24 cellular contexts compared by ENCODE assay signal in genomic region chr1:7383671-7384070, GRCh38.
A peak's percentile ranks its signal among the peaks of the same experiment; 100 is the strongest.
DNase-seq lines count a peak whose midpoint lies in the region; ATAC-seq, FAIRE-seq and TF ChIP-seq lines count a peak whose summit lies in the region.
"Had no signal": no experiment of that assay in that cellular context is flagged by ENCODE, and none has a peak within 500 bp of the region (broad histone marks: within the 10 kb centered on the region; RNA-seq: fewer than 3 reads in every experiment).

No MANE protein-coding gene starts in this region.

- no peaks in the 10 kb centered on the region for H3K79me1 ChIP-seq in H1 (ENCODE audit: low read depth, low read length)

- H3K18ac ChIP-seq in H1 (ENCODE audit: extremely low read depth, low read length): no peak overlapping the region

- H2BK5ac ChIP-seq in H1 (ENCODE audit: low read depth, low read length): no peak overlapping the region

- TF ChIP-seq POLR2A in H1 (IDR thresholded peaks at IDR 0.05; ENCODE audit: control extremely low read depth in 1 of 2, low read depth in 2 of 2, low read length in 2 of 2): no peak

- no peak for TF ChIP-seq EP300 in H1 (IDR thresholded peaks at IDR 0.05; ENCODE audit: borderline replicate concordance in 1 of 2, low read depth in 2 of 2, low read length in 2 of 2)

- no peak for TF ChIP-seq CTCF in right atrium auricular region (IDR thresholded peaks at IDR 0.05)
- TF ChIP-seq CTCF in H1 (IDR thresholded peaks at IDR 0.05; ENCODE audit: control extremely low read depth in 1 of 3, insufficient read depth in 1 of 3, low read depth in 1 of 3, low read length in 3 of 3): no peak
- no peak for TF ChIP-seq CTCF in osteocyte (IDR thresholded peaks at IDR 0.05)
- TF ChIP-seq CTCF in D721Med (IDR thresholded peaks at IDR 0.05; ENCODE audit: insufficient read depth, missing control alignments): no peak

- DNase-seq in right atrium auricular region (ENCODE audit: low spot score) (peak; percentile 11), left cardiac atrium (no peak), H1 (ENCODE audit: low read depth in 1 of 2, low spot score in 2 of 2) (peak in 1 of 2 experiments; percentile 6), osteocyte (ENCODE audit: extremely low spot score, unreplicated experiment) (peak; percentile 5), aorta (peak; percentile 5 to 13), D721Med (ENCODE audit: insufficient read length, low spot score) (no peak)
- DNase-seq in activated naive CD8-positive, alpha-beta T cell treated with anti-CD3 and anti-CD28 coated beads for 36 hours: no peak
- DNase-seq: Calu3, DMS53, H7, HFFc6, KBM-7, MV-4-11, NCI-H1105, NCI-H1436 treated with DMSO at 0.1 percent for 48 hours, NCI-H187 treated with DMSO at 0.1 percent for 48 hours, NCI-H2171 treated with DMSO at 0.1 percent for 48 hours, NCI-H524, NCI-H748 treated with DMSO at 0.1 percent for 48 hours, PC-3 had no signal

- H4K20me1 ChIP-seq in H1 (replicated peaks in 1 of 2; ENCODE audit: control insufficient read depth in 1 of 2, insufficient read depth in 2 of 2, low read length in 2 of 2): peaks cover 0 to 2% of the 10 kb centered on the region in 2 experiments

- H2BK120ac ChIP-seq in H1 (replicated peaks; ENCODE audit: low read depth, low read length): no peak overlapping the region

- H3K56ac ChIP-seq in H1 (replicated peaks; ENCODE audit: insufficient read length, low read depth, low read length): no peak overlapping the region

- 94 to 100% methylated on average over 1 to 7 of the region's 7 CpGs for WGBS in H1 (ENCODE audit: extremely low coverage in 1 of 2, insufficient coverage in 1 of 2, insufficient read length in 1 of 2, insufficient replicate concordance in 2 of 2, low coverage in 1 of 2, low lambda C conversion rate in 2 of 2, missing lambda C conversion rate in 1 of 2), 2 experiments
- WGBS in aorta, 2 donors: 93% methylated on average over 7 of the region's 7 CpGs

- intact Hi-C loops in left cardiac atrium (cut with DNase I) (no loop called here), aorta (cut with DNase I) (no loop called here)

- H3K36me3 Mint-ChIP-seq in osteocyte (ENCODE audit: unreplicated experiment): no peaks in the 10 kb centered on the region
- H3K36me3 Mint-ChIP-seq in activated naive CD8-positive, alpha-beta T cell treated with anti-CD3 and anti-CD28 coated beads for 36 hours: no peaks in the 10 kb centered on the region

- no peaks in the 10 kb centered on the region for H3K79me2 ChIP-seq in H1 (ENCODE audit: control insufficient read depth in 1 of 2, insufficient read depth in 2 of 2, low read length in 2 of 2)

- H3K23me2 ChIP-seq in H1 (ENCODE audit: low read depth, low read length): peaks cover 2% of the 10 kb centered on the region; the same call in 1 of the 2 replicates

- no peaks in the 10 kb centered on the region for H3K36me3 ChIP-seq in right atrium auricular region
- no peaks in the 10 kb centered on the region for H3K36me3 ChIP-seq in H1 (ENCODE audit: control insufficient read depth in 2 of 4, insufficient read depth in 4 of 4, low read length in 3 of 4)
- H3K36me3 ChIP-seq in aorta (ENCODE audit: control insufficient read depth in 1 of 2, insufficient read depth in 2 of 2, low read length in 1 of 2): no peaks in the 10 kb centered on the region
- H3K36me3 ChIP-seq: SJSA1 had no signal

- H4K91ac ChIP-seq in H1 (replicated peaks; ENCODE audit: insufficient read length, low read length): no peak overlapping the region

- POLR2A ChIA-PET in H1 (lab: Charles Lee; ENCODE audit: partially characterized antibody): no interaction called here

- no peak overlapping the region for H2BK20ac ChIP-seq in H1 (ENCODE audit: low read length)

- no peak overlapping the region for H4K8ac ChIP-seq in H1 (ENCODE audit: extremely low read depth, insufficient read depth, low read length)

- no peak overlapping the region for H3K4me3 Mint-ChIP-seq in osteocyte (ENCODE audit: unreplicated experiment)
- H3K4me3 Mint-ChIP-seq in activated naive CD8-positive, alpha-beta T cell treated with anti-CD3 and anti-CD28 coated beads for 36 hours: no peak overlapping the region
- H3K4me3 Mint-ChIP-seq: HFFc6 had no signal

- no peak overlapping the region for H3K14ac ChIP-seq in H1 (ENCODE audit: insufficient read length)

- no peaks in the 10 kb centered on the region for H3K27me3 Mint-ChIP-seq in osteocyte (ENCODE audit: unreplicated experiment)
- peaks cover 4% of the 10 kb centered on the region for H3K27me3 Mint-ChIP-seq in activated naive CD8-positive, alpha-beta T cell treated with anti-CD3 and anti-CD28 coated beads for 36 hours

- no peak overlapping the region for H3K23ac ChIP-seq in H1 (ENCODE audit: insufficient read length)

- no peak overlapping the region for H3K9ac ChIP-seq in H1 (replicated peaks in 1 of 4; ENCODE audit: extremely low read depth in 1 of 4, low read depth in 3 of 4, low read length in 3 of 4)

- peaks cover 33% of the 10 kb centered on the region for H3K4me1 Mint-ChIP-seq in osteocyte (ENCODE audit: unreplicated experiment)
- no peaks in the 10 kb centered on the region for H3K4me1 Mint-ChIP-seq in activated naive CD8-positive, alpha-beta T cell treated with anti-CD3 and anti-CD28 coated beads for 36 hours

- H2BK12ac ChIP-seq in H1 (ENCODE audit: low read depth, low read length): 0 out of 2 replicates have a peak overlapping the region, but pooled peaks have one; percentile 65

- H3K27me3 ChIP-seq in right atrium auricular region (no peaks in the 10 kb centered on the region), H1 (replicated peaks in 1 of 4; ENCODE audit: control insufficient read depth in 3 of 4, extremely low read depth in 1 of 4, insufficient read depth in 3 of 4, low read length in 3 of 4) (no peaks in the 10 kb centered on the region), aorta (ENCODE audit: control insufficient read depth in 1 of 2, insufficient read depth in 2 of 2, low read length in 1 of 2) (no peaks in the 10 kb centered on the region)
- H3K27me3 ChIP-seq: SJSA1 had no signal

- FAIRE-seq in H1 (lab: Jason Lieb, UNC): no peak
- FAIRE-seq in D721Med (lab: Jason Lieb, UNC): no peak
- FAIRE-seq: G401.6, HTR-8/SVneo had no signal

- no peak overlapping the region for H3K4me2 ChIP-seq in H1 (ENCODE audit: insufficient read depth in 1 of 2, low read depth in 2 of 2, low read length in 2 of 2)

- H3K9me3 Mint-ChIP-seq in osteocyte (ENCODE audit: unreplicated experiment): no peaks in the 10 kb centered on the region
- H3K9me3 Mint-ChIP-seq in activated naive CD8-positive, alpha-beta T cell treated with anti-CD3 and anti-CD28 coated beads for 36 hours: no peaks in the 10 kb centered on the region
- H3K9me3 Mint-ChIP-seq: HFFc6 had no signal

- H2AK5ac ChIP-seq in H1 (ENCODE audit: low read depth, low read length): no peak overlapping the region

- no peak overlapping the region for H4K5ac ChIP-seq in H1 (ENCODE audit: insufficient read length, low read depth, low read length)

- no peak overlapping the region for H3K27ac ChIP-seq in right atrium auricular region
- no peak overlapping the region for H3K27ac ChIP-seq in H1 (ENCODE audit: low read depth, low read length)
- no peak overlapping the region for H3K27ac ChIP-seq in aorta (ENCODE audit: low read depth in 1 of 2, low read length in 2 of 2)
- H3K27ac ChIP-seq: SJSA1 had no signal

- H3K4me1 ChIP-seq in right atrium auricular region: peaks cover 0 to 26% of the 10 kb centered on the region in 2 donors
- H3K4me1 ChIP-seq in H1 (replicated peaks in 1 of 4; ENCODE audit: control insufficient read depth in 3 of 4, insufficient read depth in 4 of 4, low read length in 3 of 4): peaks cover 0 to 18% (median 7%) of the 10 kb centered on the region in 4 experiments; a peak in 6 of 7 replicates
- H3K4me1 ChIP-seq in aorta (ENCODE audit: control insufficient read depth in 1 of 2, insufficient read depth in 2 of 2, low read length in 2 of 2): no peaks in the 10 kb centered on the region
- H3K4me1 ChIP-seq: SJSA1 had no signal

- H3K4ac ChIP-seq in H1 (replicated peaks; ENCODE audit: insufficient read length, low read depth, low read length): no peak overlapping the region

- H3K9me3 ChIP-seq in right atrium auricular region: no peaks in the 10 kb centered on the region
- no peaks in the 10 kb centered on the region for H3K9me3 ChIP-seq in H1 (ENCODE audit: insufficient read depth in 2 of 2, low read depth in 1 of 2, low read length in 1 of 2)
- H3K9me3 ChIP-seq in aorta (ENCODE audit: control insufficient read depth, low read length): no peaks in the 10 kb centered on the region
- H3K9me3 ChIP-seq: SJSA1 had no signal

- no peak overlapping the region for H3K4me3 ChIP-seq in right atrium auricular region
- H3K4me3 ChIP-seq in H1 (ENCODE audit: extremely low read depth in 1 of 4, insufficient read depth in 2 of 4, low read depth in 3 of 4, low read length in 4 of 4): no peak overlapping the region
- no peak overlapping the region for H3K4me3 ChIP-seq in aorta (ENCODE audit: low read length in 2 of 2)
- H3K4me3 ChIP-seq: SJSA1 had no signal

- CTCF ChIA-PET in H1 (lab: Charles Lee; ENCODE audit: partially characterized antibody): interaction anchor here (1.1 kb wide), 1 partner anchor 154 kb away, joined by 3 read pairs; no protein-coding TSS in a partner anchor

- ATAC-seq in left cardiac atrium (no peak), aorta (ENCODE audit: low FRiP score) (no peak), GM18502 (IDR thresholded peaks at IDR 0.05; ENCODE audit: poor library complexity, unreplicated experiment) (no peak)
- ATAC-seq: PC-3 had no signal

- H2BK15ac ChIP-seq in H1 (ENCODE audit: low read length): no peak overlapping the region

- no peak for TF ChIP-seq RAD21 in H1 (IDR thresholded peaks at IDR 0.05 in 1 of 2, conservative IDR thresholded peaks at IDR 0.05 in 1 of 2; ENCODE audit: low read depth in 2 of 2, low read length in 2 of 2)

- no peak overlapping the region for H3K27ac Mint-ChIP-seq in osteocyte (ENCODE audit: unreplicated experiment)
- H3K27ac Mint-ChIP-seq in activated naive CD8-positive, alpha-beta T cell treated with anti-CD3 and anti-CD28 coated beads for 36 hours: no peak overlapping the region
- H3K27ac Mint-ChIP-seq: HFFc6 had no signal

- H2AFZ ChIP-seq in H1 (ENCODE audit: low read length): no peak overlapping the region

TF ChIP-seq in H1, 55 proteins besides CTCF, POLR2A, EP300 and RAD21 (continues in another document):
- TF ChIP-seq YY1 (IDR thresholded peaks at IDR 0.05; ENCODE audit: low read depth, low read length): no peak

Comparison
In these comparisons a context has a peak if more than half of its experiments do, and no peak if none do; other contexts are left out.
1. DNase-seq: peak in right atrium auricular region (single experiment), osteocyte (single experiment) and aorta (2 of 2); none in left cardiac atrium (single experiment), activated naive CD8-positive, alpha-beta T cell treated with anti-CD3 and anti-CD28 coated beads for 36 hours (single experiment) and D721Med (single experiment).